Comparison of ENCODE assay signal across 20 cellular contexts in the genomic region with DNA sequence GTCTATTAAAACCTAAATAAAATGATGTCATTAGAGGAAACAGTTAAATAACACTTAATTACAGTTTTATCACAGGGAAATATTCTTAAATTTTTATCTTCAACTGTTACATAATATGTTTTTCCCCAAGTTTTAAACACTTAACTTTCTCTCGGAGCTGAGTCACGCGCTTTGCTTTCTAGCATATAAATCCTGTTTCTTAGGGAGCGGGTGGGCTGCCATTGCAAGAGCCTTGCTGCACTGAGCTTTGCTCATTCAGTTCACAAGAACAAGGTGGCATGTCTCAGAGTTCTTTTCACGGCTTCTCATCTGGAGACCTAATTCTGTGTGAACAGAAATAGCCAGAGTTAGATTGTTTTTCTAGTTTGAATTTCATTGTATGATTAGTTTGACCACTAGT.
DNase-seq lines count a peak whose midpoint lies in the region; ATAC-seq, FAIRE-seq and TF ChIP-seq lines count a peak whose summit lies in the region.
"Had no signal": no experiment of that assay in that cellular context is flagged by ENCODE, and none has a peak within 500 bp of the region (broad histone marks: within the 10 kb centered on the region; RNA-seq: fewer than 3 reads in every experiment).

No MANE protein-coding gene starts in this region.

- CTCF ChIA-PET in HepG2 (lab: Yijun Ruan, JAX; ENCODE audit: low intra/inter-chr PET ratio, low total read pairs): no interaction called here

- H3K4me2 ChIP-seq in HepG2 (ENCODE audit: low read depth, low read length): no peak overlapping the region

- H4K20me1 ChIP-seq in HepG2 (ENCODE audit: insufficient read depth, low read length): no peaks in the 10 kb centered on the region

- H3K4me3 ChIP-seq in HepG2 (replicated peaks in 1 of 3; ENCODE audit: insufficient read depth in 1 of 3, low read depth in 2 of 3, low read length in 3 of 3) (no peak overlapping the region), right lobe of liver (no peak overlapping the region)

- no peaks in the 10 kb centered on the region for H3K4me1 Mint-ChIP-seq in stimulated activated effector memory CD8-positive, alpha-beta T cell treated with anti-CD3 and anti-CD28 coated beads, Interleukin-12 subunit alpha, Interleukin-12 subunit beta, amount 100 ng/mL, for 72 hours
- no peaks in the 10 kb centered on the region for H3K4me1 Mint-ChIP-seq in activated naive CD8-positive, alpha-beta T cell treated with anti-CD3 and anti-CD28 coated beads, Interleukin-2, amount 50 U/mL, for 24 hours
- H3K4me1 Mint-ChIP-seq: CD14-positive monocyte had no signal

- no peak for TF ChIP-seq RAD21 in HepG2 (CRISPR knock-in tag; IDR thresholded peaks at IDR 0.05)

- TF ChIP-seq EP300 in HepG2 (IDR thresholded peaks at IDR 0.05; ENCODE audit: low read depth in 2 of 2, low read length in 2 of 2): no peak
- no peak for TF ChIP-seq EP300 in HepG2 (CRISPR knock-in tag; IDR thresholded peaks at IDR 0.05; ENCODE audit: borderline replicate concordance)

- no peak for ATAC-seq in HepG2
- ATAC-seq in right lobe of liver: no peak
- ATAC-seq in stimulated activated effector memory CD8-positive, alpha-beta T cell treated with anti-CD3 and anti-CD28 coated beads, Interleukin-12 subunit alpha, Interleukin-12 subunit beta, amount 100 ng/mL, for 72 hours: no peak
- no peak for ATAC-seq in activated naive CD8-positive, alpha-beta T cell treated with anti-CD3 and anti-CD28 coated beads, Interleukin-2, amount 50 U/mL, for 24 hours
- ATAC-seq: CD8-positive, alpha-beta T cell had no signal

- intact Hi-C loops in HepG2 (cut with micrococcal nuclease; ENCODE audit: unreplicated experiment) (no loop called here), right lobe of liver (cut with DNase I) (no loop called here), head of caudate nucleus (cut with DNase I) (no loop called here)

- no peak overlapping the region for H3K9ac ChIP-seq in HepG2 (ENCODE audit: insufficient read depth, low read depth, low read length)

- no peaks in the 10 kb centered on the region; a peak in 1 of 5 replicates for H3K27me3 ChIP-seq in HepG2 (ENCODE audit: control insufficient read depth in 1 of 2, insufficient read depth in 2 of 2, low read length in 2 of 2)
- H3K27me3 ChIP-seq in right lobe of liver: no peaks in the 10 kb centered on the region

- no peaks in the 10 kb centered on the region for H3K79me2 ChIP-seq in HepG2 (ENCODE audit: insufficient read depth, low read length)

- no peaks in the 10 kb centered on the region for H3K4me1 ChIP-seq in HepG2 (ENCODE audit: insufficient read depth, low read length)
- H3K4me1 ChIP-seq in right lobe of liver: peaks cover 0 to 5% (median 0%) of the 10 kb centered on the region in 4 donors

- no peaks in the 10 kb centered on the region for H3K27me3 Mint-ChIP-seq in activated naive CD8-positive, alpha-beta T cell treated with anti-CD3 and anti-CD28 coated beads, Interleukin-2, amount 50 U/mL, for 24 hours

- no peak overlapping the region for H3K27ac ChIP-seq in HepG2 (ENCODE audit: extremely low read length, insufficient read depth, low read length)
- H3K27ac ChIP-seq in right lobe of liver: no peak overlapping the region
- H3K27ac ChIP-seq: 22Rv1 had no signal

- WGBS in HepG2 (ENCODE audit: low lambda C conversion rate): 63% methylated on average over 5 of the region's 5 CpGs
- 89% methylated on average over 5 of the region's 5 CpGs for WGBS in right lobe of liver (ENCODE audit: insufficient coverage, low coverage, low lambda C conversion rate, missing lambda C conversion rate)

- no peak overlapping the region for H2AFZ ChIP-seq in HepG2 (ENCODE audit: low read length)

- no peak overlapping the region for H3K4me3 Mint-ChIP-seq in stimulated activated effector memory CD8-positive, alpha-beta T cell treated with anti-CD3 and anti-CD28 coated beads, Interleukin-12 subunit alpha, Interleukin-12 subunit beta, amount 100 ng/mL, for 72 hours
- H3K4me3 Mint-ChIP-seq in activated naive CD8-positive, alpha-beta T cell treated with anti-CD3 and anti-CD28 coated beads, Interleukin-2, amount 50 U/mL, for 24 hours: no peak overlapping the region
- H3K4me3 Mint-ChIP-seq: CD14-positive monocyte; CD8-positive, alpha-beta T cell; HFFc6 had no signal

- no peak for TF ChIP-seq CTCF in HepG2 (CRISPR knock-in tag; IDR thresholded peaks at IDR 0.05)
- TF ChIP-seq CTCF in right lobe of liver (IDR thresholded peaks at IDR 0.05): no peak

- H3K36me3 ChIP-seq in HepG2 (replicated peaks in 1 of 2; ENCODE audit: control insufficient read depth in 1 of 2, insufficient read depth in 2 of 2, low read length in 2 of 2): no peaks in the 10 kb centered on the region
- H3K36me3 ChIP-seq in right lobe of liver: peaks cover 0 to 7% (median 0%) of the 10 kb centered on the region in 4 donors

- in situ Hi-C loops in HepG2 (cut with HindIII; ENCODE audit: extremely low pct_ligation_motif_present, low pct_unique_long_range_greater_than_20kb): no loop called here

- TF ChIP-seq POLR2A in HepG2 (IDR thresholded peaks at IDR 0.05; ENCODE audit: insufficient read depth in 1 of 2, low read depth in 2 of 2, low read length in 2 of 2) (no peak), right lobe of liver (IDR thresholded peaks at IDR 0.05) (no peak)

- POLR2A ChIA-PET in HepG2 (lab: Yijun Ruan, JAX): no interaction called here

- H3K9me3 ChIP-seq in HepG2 (ENCODE audit: low read length): no peaks in the 10 kb centered on the region
- no peaks in the 10 kb centered on the region for H3K9me3 ChIP-seq in right lobe of liver

- DNase-seq in HepG2 (ENCODE audit: low spot score): no peak
- DNase-seq in right lobe of liver: no peak
- peak in 39 of 42 donors; percentile 7 to 85 (median 55) for DNase-seq in head of caudate nucleus
- DNase-seq in putamen (ENCODE audit: low spot score): peak; percentile 54
- DNase-seq in stimulated activated naive CD4-positive, alpha-beta T cell treated with Interleukin-2 at 50 U/mL for 16 hours (lab: John Stamatoyannopoulos, UW): no peak
- no peak for DNase-seq in stimulated activated effector memory CD8-positive, alpha-beta T cell treated with anti-CD3 and anti-CD28 coated beads, Interleukin-12 subunit alpha, Interleukin-12 subunit beta, amount 100 ng/mL, for 72 hours (ENCODE audit: low spot score in 2 of 2)
- no peak for DNase-seq in activated naive CD8-positive, alpha-beta T cell treated with anti-CD3 and anti-CD28 coated beads, Interleukin-2, amount 50 U/mL, for 24 hours
- DNase-seq: CD8-positive, alpha-beta T cell; COR-L47; DMS153; DMS79 treated with DMSO at 0.1 percent for 48 hours; EL; HCEC 1CT; HFFc6 had no signal

- no peak for FAIRE-seq in HepG2 (lab: Jason Lieb, UNC)
- FAIRE-seq: G401.6, GM12891, H1, HTR-8/SVneo had no signal

- no TSS peak for BruUV-seq in HepG2 (replicated peaks; lab: Mats Ljungman, UMichigan)

- H3K27ac Mint-ChIP-seq in stimulated activated effector memory CD8-positive, alpha-beta T cell treated with anti-CD3 and anti-CD28 coated beads, Interleukin-12 subunit alpha, Interleukin-12 subunit beta, amount 100 ng/mL, for 72 hours: no peak overlapping the region
- no peak overlapping the region for H3K27ac Mint-ChIP-seq in activated naive CD8-positive, alpha-beta T cell treated with anti-CD3 and anti-CD28 coated beads, Interleukin-2, amount 50 U/mL, for 24 hours
- H3K27ac Mint-ChIP-seq: CD14-positive monocyte; CD8-positive, alpha-beta T cell; HFFc6 had no signal

- H3K9me3 Mint-ChIP-seq in stimulated activated effector memory CD8-positive, alpha-beta T cell treated with anti-CD3 and anti-CD28 coated beads, Interleukin-12 subunit alpha, Interleukin-12 subunit beta, amount 100 ng/mL, for 72 hours: no peaks in the 10 kb centered on the region
- no peaks in the 10 kb centered on the region for H3K9me3 Mint-ChIP-seq in activated naive CD8-positive, alpha-beta T cell treated with anti-CD3 and anti-CD28 coated beads, Interleukin-2, amount 50 U/mL, for 24 hours
- H3K9me3 Mint-ChIP-seq: CD14-positive monocyte; CD8-positive, alpha-beta T cell; HFFc6 had no signal

- H3K36me3 Mint-ChIP-seq in stimulated activated effector memory CD8-positive, alpha-beta T cell treated with anti-CD3 and anti-CD28 coated beads, Interleukin-12 subunit alpha, Interleukin-12 subunit beta, amount 100 ng/mL, for 72 hours: peaks cover 23% of the 10 kb centered on the region
- H3K36me3 Mint-ChIP-seq in activated naive CD8-positive, alpha-beta T cell treated with anti-CD3 and anti-CD28 coated beads, Interleukin-2, amount 50 U/mL, for 24 hours (ENCODE audit: low read depth): peaks cover 5% of the 10 kb centered on the region

TF ChIP-seq in HepG2, 621 proteins besides CTCF, POLR2A, EP300 and RAD21:
- no peak for TF ChIP-seq ZNF292 (CRISPR knock-in tag; IDR thresholded peaks at IDR 0.05; ENCODE audit: borderline replicate concordance, low read depth)
- TF ChIP-seq ATF7 (IDR thresholded peaks at IDR 0.05): peak; percentile 20; the same call in 1 of the 2 replicates
- TF ChIP-seq ATF7 (CRISPR knock-in tag; IDR thresholded peaks at IDR 0.05): no peak
- TF ChIP-seq XBP1 (CRISPR knock-in tag; IDR thresholded peaks at IDR 0.05): no peak
- TF ChIP-seq POLR2AphosphoS5 (IDR thresholded peaks at IDR 0.05; ENCODE audit: low read depth, low read length): no peak
- no peak for TF ChIP-seq SALL2 (CRISPR knock-in tag; IDR thresholded peaks at IDR 0.05)
- TF ChIP-seq ZNF367 (CRISPR knock-in tag; IDR thresholded peaks at IDR 0.05; ENCODE audit: borderline replicate concordance): no peak

Comparison
In these comparisons a context has a peak if more than half of its experiments do, and no peak if none do; other contexts are left out.
1. DNase-seq: peak in head of caudate nucleus (39 of 42) and putamen (single experiment); none in HepG2 (single experiment), right lobe of liver (0 of 3), stimulated activated naive CD4-positive, alpha-beta T cell treated with Interleukin-2 at 50 U/mL for 16 hours (single experiment), stimulated activated effector memory CD8-positive, alpha-beta T cell treated with anti-CD3 and anti-CD28 coated beads, Interleukin-12 subunit alpha, Interleukin-12 subunit beta, amount 100 ng/mL, for 72 hours (0 of 2) and activated naive CD8-positive, alpha-beta T cell treated with anti-CD3 and anti-CD28 coated beads, Interleukin-2, amount 50 U/mL, for 24 hours (single experiment).